ENCODE assay signal across 1 cellular context in the genomic region with DNA sequence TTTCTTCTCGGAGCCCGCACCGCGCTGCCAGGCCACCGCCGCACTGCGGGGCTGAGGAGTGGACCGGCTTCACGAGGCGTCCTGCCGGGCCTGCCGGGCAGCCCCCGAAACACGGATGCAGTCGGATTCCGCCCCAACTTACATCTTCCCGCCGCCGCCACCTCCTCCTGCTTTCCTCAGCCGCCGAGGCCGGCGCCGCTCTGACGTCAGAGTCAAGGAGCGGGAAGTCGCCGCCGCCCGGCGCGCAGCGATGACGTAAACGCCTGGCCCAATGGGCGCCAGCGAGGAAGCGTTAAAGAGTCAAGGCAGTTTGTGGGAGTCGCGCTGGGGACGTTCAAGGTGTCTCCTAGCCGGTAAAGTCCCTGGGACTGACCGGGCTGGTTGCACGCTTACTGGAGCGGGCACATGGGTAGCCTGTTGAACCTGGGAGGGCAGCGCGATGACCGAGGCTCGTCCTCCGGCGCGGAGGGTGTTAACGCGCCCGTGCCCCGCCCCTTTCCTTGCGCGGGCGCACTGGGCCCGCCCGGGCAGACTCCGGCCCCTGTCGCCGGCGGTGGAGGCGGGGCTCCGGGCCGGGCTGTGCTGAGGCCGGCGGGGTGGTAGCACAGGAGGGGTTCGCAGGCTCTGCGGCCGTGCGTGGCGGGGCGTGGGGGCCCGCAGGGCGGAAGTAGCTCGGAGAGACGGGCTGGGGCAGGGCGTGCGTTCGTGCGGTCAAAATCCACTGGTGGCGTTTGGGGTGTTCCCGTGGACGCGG.
TF ChIP-seq lines count a peak whose summit lies in the region.

A gene with protein sequence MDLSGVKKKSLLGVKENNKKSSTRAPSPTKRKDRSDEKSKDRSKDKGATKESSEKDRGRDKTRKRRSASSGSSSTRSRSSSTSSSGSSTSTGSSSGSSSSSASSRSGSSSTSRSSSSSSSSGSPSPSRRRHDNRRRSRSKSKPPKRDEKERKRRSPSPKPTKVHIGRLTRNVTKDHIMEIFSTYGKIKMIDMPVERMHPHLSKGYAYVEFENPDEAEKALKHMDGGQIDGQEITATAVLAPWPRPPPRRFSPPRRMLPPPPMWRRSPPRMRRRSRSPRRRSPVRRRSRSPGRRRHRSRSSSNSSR (minus strand): TSS at position 214 of the 754 bp plus-strand sequence. CDS start 3,483 bp downstream, outside the sequence.

TF ChIP-seq in GM23338, 12 proteins besides CTCF, POLR2A, EP300 and RAD21 (continued from another document):
- TF ChIP-seq, protein P1, sequence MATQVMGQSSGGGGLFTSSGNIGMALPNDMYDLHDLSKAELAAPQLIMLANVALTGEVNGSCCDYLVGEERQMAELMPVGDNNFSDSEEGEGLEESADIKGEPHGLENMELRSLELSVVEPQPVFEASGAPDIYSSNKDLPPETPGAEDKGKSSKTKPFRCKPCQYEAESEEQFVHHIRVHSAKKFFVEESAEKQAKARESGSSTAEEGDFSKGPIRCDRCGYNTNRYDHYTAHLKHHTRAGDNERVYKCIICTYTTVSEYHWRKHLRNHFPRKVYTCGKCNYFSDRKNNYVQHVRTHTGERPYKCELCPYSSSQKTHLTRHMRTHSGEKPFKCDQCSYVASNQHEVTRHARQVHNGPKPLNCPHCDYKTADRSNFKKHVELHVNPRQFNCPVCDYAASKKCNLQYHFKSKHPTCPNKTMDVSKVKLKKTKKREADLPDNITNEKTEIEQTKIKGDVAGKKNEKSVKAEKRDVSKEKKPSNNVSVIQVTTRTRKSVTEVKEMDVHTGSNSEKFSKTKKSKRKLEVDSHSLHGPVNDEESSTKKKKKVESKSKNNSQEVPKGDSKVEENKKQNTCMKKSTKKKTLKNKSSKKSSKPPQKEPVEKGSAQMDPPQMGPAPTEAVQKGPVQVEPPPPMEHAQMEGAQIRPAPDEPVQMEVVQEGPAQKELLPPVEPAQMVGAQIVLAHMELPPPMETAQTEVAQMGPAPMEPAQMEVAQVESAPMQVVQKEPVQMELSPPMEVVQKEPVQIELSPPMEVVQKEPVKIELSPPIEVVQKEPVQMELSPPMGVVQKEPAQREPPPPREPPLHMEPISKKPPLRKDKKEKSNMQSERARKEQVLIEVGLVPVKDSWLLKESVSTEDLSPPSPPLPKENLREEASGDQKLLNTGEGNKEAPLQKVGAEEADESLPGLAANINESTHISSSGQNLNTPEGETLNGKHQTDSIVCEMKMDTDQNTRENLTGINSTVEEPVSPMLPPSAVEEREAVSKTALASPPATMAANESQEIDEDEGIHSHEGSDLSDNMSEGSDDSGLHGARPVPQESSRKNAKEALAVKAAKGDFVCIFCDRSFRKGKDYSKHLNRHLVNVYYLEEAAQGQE (IDR thresholded peaks at IDR 0.05; ENCODE audit: unreplicated experiment), result peak; percentile 20
- no peak for TF ChIP-seq STAT1 (IDR thresholded peaks at IDR 0.05; ENCODE audit: unreplicated experiment)
- no peak for TF ChIP-seq EZH2phosphoT487 (IDR thresholded peaks at IDR 0.05; ENCODE audit: unreplicated experiment)
- TF ChIP-seq CREB1 (CRISPR knock-in tag; IDR thresholded peaks at IDR 0.05; ENCODE audit: low read depth), result peak; percentile 99
- TF ChIP-seq ZNF331 (CRISPR knock-in tag; IDR thresholded peaks at IDR 0.05; ENCODE audit: low read depth), result no peak
- peak; percentile 97 for TF ChIP-seq POLR2AphosphoS5 (IDR thresholded peaks at IDR 0.05; ENCODE audit: low read depth)
- no peak for TF ChIP-seq JUNB (IDR thresholded peaks at IDR 0.05; ENCODE audit: unreplicated experiment)
- TF ChIP-seq NANOG (IDR thresholded peaks at IDR 0.05; ENCODE audit: borderline replicate concordance), result no peak
- no peak for TF ChIP-seq EZH2 (IDR thresholded peaks at IDR 0.05; ENCODE audit: low read depth, unreplicated experiment)
- TF ChIP-seq, protein P2, sequence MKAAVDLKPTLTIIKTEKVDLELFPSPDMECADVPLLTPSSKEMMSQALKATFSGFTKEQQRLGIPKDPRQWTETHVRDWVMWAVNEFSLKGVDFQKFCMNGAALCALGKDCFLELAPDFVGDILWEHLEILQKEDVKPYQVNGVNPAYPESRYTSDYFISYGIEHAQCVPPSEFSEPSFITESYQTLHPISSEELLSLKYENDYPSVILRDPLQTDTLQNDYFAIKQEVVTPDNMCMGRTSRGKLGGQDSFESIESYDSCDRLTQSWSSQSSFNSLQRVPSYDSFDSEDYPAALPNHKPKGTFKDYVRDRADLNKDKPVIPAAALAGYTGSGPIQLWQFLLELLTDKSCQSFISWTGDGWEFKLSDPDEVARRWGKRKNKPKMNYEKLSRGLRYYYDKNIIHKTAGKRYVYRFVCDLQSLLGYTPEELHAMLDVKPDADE (IDR thresholded peaks at IDR 0.05), result peak; percentile 82
